In the genomic region with DNA sequence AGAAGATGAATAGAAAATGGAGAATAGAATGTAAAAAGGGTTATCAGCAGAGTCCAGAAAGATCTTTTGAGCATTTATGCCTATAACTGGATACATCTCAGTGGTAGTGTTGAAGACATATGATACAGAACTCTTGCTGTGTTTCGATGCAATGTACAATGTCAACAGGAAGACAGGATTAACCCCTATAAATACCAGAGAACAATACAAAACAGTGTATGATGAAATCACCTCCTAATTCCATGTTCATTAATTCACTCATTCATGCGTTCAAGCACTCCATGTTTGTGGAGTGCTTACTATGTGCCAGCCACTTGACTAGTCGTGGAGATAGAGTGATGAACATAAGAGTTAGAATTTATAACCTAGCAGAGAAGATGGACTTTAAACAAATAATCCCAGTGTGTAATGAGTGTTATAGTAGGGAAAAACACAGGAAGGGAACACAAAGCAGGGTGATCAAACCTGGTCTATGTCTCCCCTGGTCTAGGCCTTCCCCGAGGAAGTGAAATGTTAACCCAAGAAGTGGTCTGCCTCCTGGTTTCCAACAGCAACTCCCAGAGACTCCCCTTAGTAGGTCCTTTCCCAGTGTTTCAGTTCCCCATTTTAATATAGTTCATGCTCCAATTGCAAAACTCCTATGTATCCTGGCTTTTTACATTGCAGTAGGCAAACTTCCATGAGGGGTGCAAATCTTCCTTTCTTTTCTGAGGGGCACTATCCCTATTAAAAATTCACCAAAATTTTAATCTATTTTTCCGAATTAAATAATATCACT, we compare ENCODE assay signal across 21 cellular contexts.
"Had no signal": no experiment of that assay in that cellular context is flagged by ENCODE, and none has a peak within 500 bp of the region (broad histone marks: within the 10 kb centered on the region; RNA-seq: fewer than 3 reads in every experiment).

No MANE protein-coding gene starts in this region.

- H3K27me3 ChIP-seq: adrenal gland, ascending aorta, esophagus muscularis mucosa, heart left ventricle, neutrophil, ovary, upper lobe of left lung had no signal

- H3K36me3 ChIP-seq: adrenal gland, ascending aorta, esophagus muscularis mucosa, heart left ventricle, neutrophil, ovary, prostate gland, thoracic aorta, upper lobe of left lung, WERI-Rb-1 had no signal

- H3K27ac ChIP-seq: adrenal gland, ascending aorta, esophagus muscularis mucosa, heart left ventricle, neutrophil, ovary, prostate gland, thoracic aorta, upper lobe of left lung, WERI-Rb-1 had no signal

- H3K4me3 ChIP-seq: adrenal gland, ascending aorta, esophagus muscularis mucosa, heart left ventricle, ovary, prostate gland, thoracic aorta, upper lobe of left lung had no signal

- H3K9me3 ChIP-seq: adrenal gland, ascending aorta, esophagus muscularis mucosa, heart left ventricle, neutrophil, ovary, prostate gland, thoracic aorta, upper lobe of left lung had no signal

- DNase-seq: activated CD4-positive, alpha-beta T cell treated with anti-CD3 and anti-CD28 coated beads, Interleukin-2, amount 50 U/mL, for 1 hour; activated CD4-positive, CD25-positive, alpha-beta regulatory T cell treated with anti-CD3 and anti-CD28 coated beads, Interleukin-2, amount 50 U/mL, for 72 hours; activated CD8-positive, alpha-beta T cell treated with anti-CD3 and anti-CD28 coated beads, Interleukin-2, amount 10 ng/mL, durations not matched to agents 7 days and 5 days; activated naive CD4-positive, alpha-beta T cell; adrenal gland; effector memory CD4-positive, alpha-beta T cell; heart left ventricle; islet precursor cell; left cardiac atrium; ovary; stimulated activated CD4-positive, alpha-beta T cell treated with anti-CD3 and anti-CD28 coated beads, Interleukin-2, amount 100 ng/mL, for 48 hours; stimulated activated CD8-positive, alpha-beta memory T cell treated with anti-CD3 and anti-CD28 coated beads, Interleukin-4, amount 100 ng/mL, for 48 hours; stimulated activated naive CD4-positive, alpha-beta T cell treated with Interleukin-2 at 50 U/mL for 16 hours; upper lobe of left lung; WERI-Rb-1 had no signal

- H3K4me1 ChIP-seq: adrenal gland, ascending aorta, esophagus muscularis mucosa, prostate gland had no signal

- ATAC-seq: activated CD8-positive, alpha-beta T cell treated with anti-CD3 and anti-CD28 coated beads, Interleukin-2, amount 10 ng/mL, durations not matched to agents 7 days and 5 days; heart left ventricle; left cardiac atrium; natural killer cell treated with Interleukin-12 subunit alpha and Interleukin-12 subunit beta and Interleukin-15 and Interleukin-18, amount 100 ng/mL, for 72 hours had no signal
